Comparison of ENCODE assay signal across 22 cellular contexts in the genomic region with DNA sequence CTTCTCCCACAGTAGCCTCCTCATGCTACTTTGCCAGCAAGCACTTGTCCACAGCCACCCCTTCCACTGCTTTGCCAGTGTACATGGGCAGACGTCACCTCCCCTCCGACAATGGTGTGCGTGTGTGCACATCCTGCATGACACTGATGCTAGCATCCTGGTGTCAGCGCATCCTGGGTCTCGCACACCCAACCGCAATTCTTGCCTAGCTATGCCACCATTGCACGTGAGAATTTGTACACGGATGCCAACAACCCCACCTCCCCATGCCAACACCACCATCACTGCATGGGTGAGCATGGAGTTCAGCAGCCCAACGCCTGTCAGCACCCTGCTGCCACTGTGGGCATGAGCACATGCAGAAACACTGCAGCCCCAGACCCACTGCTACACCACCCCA.
DNase-seq lines count a peak whose midpoint lies in the region; ATAC-seq, FAIRE-seq and TF ChIP-seq lines count a peak whose summit lies in the region.
"Had no signal": no experiment of that assay in that cellular context is flagged by ENCODE, and none has a peak within 500 bp of the region (broad histone marks: within the 10 kb centered on the region; RNA-seq: fewer than 3 reads in every experiment).

No MANE protein-coding gene starts in this region.

- no peak overlapping the region for H3K4me3 Mint-ChIP-seq in stimulated activated effector memory CD8-positive, alpha-beta T cell treated with anti-CD3 and anti-CD28 coated beads, Interleukin-12 subunit alpha, Interleukin-12 subunit beta, amount 100 ng/mL, for 72 hours
- H3K4me3 Mint-ChIP-seq: GM23338 had no signal

- peaks cover 26% of the 10 kb centered on the region for H3K9me3 Mint-ChIP-seq in stimulated activated effector memory CD8-positive, alpha-beta T cell treated with anti-CD3 and anti-CD28 coated beads, Interleukin-12 subunit alpha, Interleukin-12 subunit beta, amount 100 ng/mL, for 72 hours

- H3K27ac Mint-ChIP-seq in stimulated activated effector memory CD8-positive, alpha-beta T cell treated with anti-CD3 and anti-CD28 coated beads, Interleukin-12 subunit alpha, Interleukin-12 subunit beta, amount 100 ng/mL, for 72 hours = no peak overlapping the region
- H3K27ac Mint-ChIP-seq: GM23338 had no signal

- no peak overlapping the region for H3K9ac ChIP-seq in kidney (ENCODE audit: low read length in 2 of 2)

- no peaks in the 10 kb centered on the region for H3K36me3 ChIP-seq in kidney (ENCODE audit: control insufficient read depth in 1 of 2, insufficient read depth in 2 of 2, low read length in 2 of 2)

- no peaks in the 10 kb centered on the region for H3K4me1 Mint-ChIP-seq in stimulated activated effector memory CD8-positive, alpha-beta T cell treated with anti-CD3 and anti-CD28 coated beads, Interleukin-12 subunit alpha, Interleukin-12 subunit beta, amount 100 ng/mL, for 72 hours
- H3K4me1 Mint-ChIP-seq: GM23338 had no signal

- no peak overlapping the region for H3K27ac ChIP-seq in kidney (ENCODE audit: low read depth in 2 of 2, low read length in 2 of 2)
- H3K27ac ChIP-seq: PC-9 had no signal

- FAIRE-seq in kidney (lab: Jason Lieb, UNC) = no peak
- FAIRE-seq: G401.6, GM12892, GM18507, HTR-8/SVneo had no signal

- intact Hi-C loops in left ventricle myocardium superior (cut with micrococcal nuclease) = no loop called here
- intact Hi-C loops in left cardiac atrium (cut with DNase I) = no loop called here
- intact Hi-C loops in kidney (cut with DNase I) = no loop called here

- ATAC-seq in left ventricle myocardium superior (no peak), left cardiac atrium (no peak)
- ATAC-seq in stimulated activated effector memory CD8-positive, alpha-beta T cell treated with anti-CD3 and anti-CD28 coated beads, Interleukin-12 subunit alpha, Interleukin-12 subunit beta, amount 100 ng/mL, for 72 hours = peak; percentile 21
- ATAC-seq in activated CD4-positive, CD25-positive, alpha-beta regulatory T cell treated with anti-CD3 and anti-CD28 coated beads, Interleukin-2, amount 50 U/mL, for 24 hours = no peak
- ATAC-seq: GM23338 had no signal

- no peak for TF ChIP-seq CTCF in kidney (IDR thresholded peaks at IDR 0.05; ENCODE audit: borderline replicate concordance, extremely low read depth, insufficient read depth)

- DNase-seq in left ventricle myocardium superior = peak; percentile 10
- no peak for DNase-seq in left cardiac atrium
- peak; percentile 54 for DNase-seq in kidney
- DNase-seq in stimulated activated effector memory CD8-positive, alpha-beta T cell treated with anti-CD3 and anti-CD28 coated beads, Interleukin-12 subunit alpha, Interleukin-12 subunit beta, amount 100 ng/mL, for 72 hours (ENCODE audit: low spot score in 2 of 2) = no peak
- no peak for DNase-seq in SW480 (ENCODE audit: low spot score)
- no peak for DNase-seq in NCI-H345 treated with DMSO at 0.1 percent for 48 hours (lab: John Stamatoyannopoulos, UW; ENCODE audit: unreplicated experiment)
- DNase-seq: C1 segment of cervical spinal cord, KG1, NCI-H1092 treated with DMSO at 0.1 percent for 48 hours, NCI-H1436 treated with DMSO at 0.1 percent for 48 hours, NCI-H1930, NCI-H510A treated with DMSO at 0.1 percent for 48 hours, NCI-H748 treated with DMSO at 0.1 percent for 48 hours, PC-9, RPMI8226, SIG-M5 had no signal

- H3K9me3 ChIP-seq in kidney (ENCODE audit: control insufficient read depth in 1 of 2, low read length in 2 of 2) = no peaks in the 10 kb centered on the region

- H3K4me3 ChIP-seq in kidney (ENCODE audit: low read length in 2 of 2) = no peak overlapping the region
- H3K4me3 ChIP-seq: GM23338, PC-9 had no signal

- H3K36me3 Mint-ChIP-seq in stimulated activated effector memory CD8-positive, alpha-beta T cell treated with anti-CD3 and anti-CD28 coated beads, Interleukin-12 subunit alpha, Interleukin-12 subunit beta, amount 100 ng/mL, for 72 hours = no peaks in the 10 kb centered on the region

- H3K4me1 ChIP-seq in kidney (ENCODE audit: control insufficient read depth in 1 of 2, insufficient read depth in 1 of 2, low read depth in 1 of 2, low read length in 2 of 2) = no peaks in the 10 kb centered on the region

Comparison
In these comparisons a context has a peak if more than half of its experiments do, and no peak if none do; other contexts are left out.
1. DNase-seq: peak in left ventricle myocardium superior (single experiment) and kidney (single experiment); none in left cardiac atrium (single experiment), stimulated activated effector memory CD8-positive, alpha-beta T cell treated with anti-CD3 and anti-CD28 coated beads, Interleukin-12 subunit alpha, Interleukin-12 subunit beta, amount 100 ng/mL, for 72 hours (0 of 2), SW480 (single experiment) and NCI-H345 treated with DMSO at 0.1 percent for 48 hours (single experiment).